ENCODE assay signal across 20 cellular contexts in the genomic region with DNA sequence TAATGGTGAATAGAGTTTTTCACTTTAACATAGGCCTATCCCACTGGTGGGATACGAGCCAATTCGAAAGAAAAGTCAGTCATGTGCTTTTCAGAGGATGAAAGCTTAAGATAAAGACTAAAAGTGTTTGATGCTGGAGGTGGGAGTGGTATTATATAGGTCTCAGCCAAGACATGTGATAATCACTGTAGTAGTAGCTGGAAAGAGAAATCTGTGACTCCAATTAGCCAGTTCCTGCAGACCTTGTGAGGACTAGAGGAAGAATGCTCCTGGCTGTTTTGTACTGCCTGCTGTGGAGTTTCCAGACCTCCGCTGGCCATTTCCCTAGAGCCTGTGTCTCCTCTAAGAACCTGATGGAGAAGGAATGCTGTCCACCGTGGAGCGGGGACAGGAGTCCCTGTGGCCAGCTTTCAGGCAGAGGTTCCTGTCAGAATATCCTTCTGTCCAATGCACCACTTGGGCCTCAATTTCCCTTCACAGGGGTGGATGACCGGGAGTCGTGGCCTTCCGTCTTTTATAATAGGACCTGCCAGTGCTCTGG. TPM values are rescaled to one million over a fixed set of nuclear protein-coding genes. Genes with fewer than 3 reads are reported as not detected.
DNase-seq lines count a peak whose midpoint lies in the region; ATAC-seq and TF ChIP-seq lines count a peak whose summit lies in the region.
"Had no signal": no experiment of that assay in that cellular context is flagged by ENCODE, and none has a peak within 500 bp of the region (broad histone marks: within the 10 kb centered on the region; RNA-seq: fewer than 3 reads in every experiment).

Gene TYR, plus strand, starts transcription at position 185 of the 541 bp plus-strand sequence. Its CDS starts 79 bp downstream, at position 264.

- H2BK5ac ChIP-seq in mesendoderm (ENCODE audit: low read length): no peak within 1 kb of the TSS

- ATAC-seq in Right ventricle myocardium inferior (no peak), GM19328 (IDR thresholded peaks at IDR 0.05; ENCODE audit: unreplicated experiment) (no peak)
- ATAC-seq: HepG2 had no signal

- H3K27me3 ChIP-seq in right atrium auricular region (no peaks in the 10 kb centered on the region), mesendoderm (ENCODE audit: insufficient read depth, low read length, poor library complexity) (no peaks in the 10 kb centered on the region)
- H3K27me3 ChIP-seq: BLaER1 had no signal

- no peaks in the 10 kb centered on the region for H3K4me1 ChIP-seq in right atrium auricular region
- no peaks in the 10 kb centered on the region for H3K4me1 ChIP-seq in mesendoderm (ENCODE audit: control insufficient read depth, low read depth, low read length)
- H3K4me1 ChIP-seq: HAP-1 had no signal

- H4K5ac ChIP-seq in mesendoderm (ENCODE audit: low read length): no peak within 1 kb of the TSS

- H4K8ac ChIP-seq in mesendoderm (ENCODE audit: low read depth, low read length): no peak within 1 kb of the TSS

- H2BK120ac ChIP-seq in mesendoderm (ENCODE audit: low read depth, low read length): no peak within 1 kb of the TSS

- H3K56ac ChIP-seq in mesendoderm (ENCODE audit: low read length): no peak within 1 kb of the TSS

- no peaks in the 10 kb centered on the region for H3K79me2 ChIP-seq in mesendoderm (ENCODE audit: control insufficient read depth, insufficient read depth, low read length)

- no peak within 1 kb of the TSS for H3K23ac ChIP-seq in mesendoderm (ENCODE audit: low read length)

- no peaks in the 10 kb centered on the region for H3K9me3 ChIP-seq in right atrium auricular region
- H3K9me3 ChIP-seq: BLaER1, HAP-1 had no signal

- H3K79me1 ChIP-seq in mesendoderm (ENCODE audit: low read length): no peaks in the 10 kb centered on the region

- H2BK15ac ChIP-seq in mesendoderm (replicated peaks; ENCODE audit: low read depth): no peak within 1 kb of the TSS

- H3K18ac ChIP-seq in mesendoderm (ENCODE audit: low read length): no peak within 1 kb of the TSS

- no peaks in the 10 kb centered on the region for H3K36me3 ChIP-seq in right atrium auricular region
- no peaks in the 10 kb centered on the region for H3K36me3 ChIP-seq in mesendoderm (ENCODE audit: control insufficient read depth, insufficient read depth, low read length)
- H3K36me3 ChIP-seq: BLaER1, HAP-1 had no signal

- intact Hi-C loops in Right ventricle myocardium inferior (cut with DNase I): no loop called here

- H3K4ac ChIP-seq in mesendoderm (ENCODE audit: low read depth, low read length): no peak within 1 kb of the TSS

- H3K27ac ChIP-seq in right atrium auricular region (no peak within 1 kb of the TSS), mesendoderm (ENCODE audit: low read depth, low read length) (no peak within 1 kb of the TSS)
- H3K27ac ChIP-seq: BLaER1 had no signal

- WGBS in mesendoderm (ENCODE audit: extremely low coverage, insufficient coverage, low lambda C conversion rate): no CpG with 5 or more reads among the region's 8 CpGs

- H3K4me2 ChIP-seq in mesendoderm (ENCODE audit: low read length): no peak within 1 kb of the TSS
- H3K4me2 ChIP-seq: BLaER1 had no signal

- peak; percentile 27 for DNase-seq in Right ventricle myocardium inferior (ENCODE audit: missing footprints)
- DNase-seq in right atrium auricular region (ENCODE audit: low spot score): no peak
- peak; percentile 97 for DNase-seq in foreskin melanocyte
- DNase-seq in mesendoderm: peak; percentile 3
- DNase-seq in NCI-H1105 (lab: John Stamatoyannopoulos, UW): no peak
- no peak for DNase-seq in GOT3 (lab: John Stamatoyannopoulos, UW)
- no peak for DNase-seq in anterior cingulate cortex (lab: John Stamatoyannopoulos, UW)
- DNase-seq: 8988T; Calu3; CD4-positive, alpha-beta memory T cell; DMS79 treated with DMSO at 0.1 percent for 48 hours; GF-D8 had no signal

- H3K9ac ChIP-seq in mesendoderm (ENCODE audit: low read length): no peak within 1 kb of the TSS
- H3K9ac ChIP-seq: BLaER1 had no signal

- no peak within 1 kb of the TSS for H3K4me3 ChIP-seq in right atrium auricular region
- no peak within 1 kb of the TSS for H3K4me3 ChIP-seq in mesendoderm (ENCODE audit: low read length)
- H3K4me3 ChIP-seq: BLaER1, HAP-1 had no signal

- no peak within 1 kb of the TSS for H2AK5ac ChIP-seq in mesendoderm (ENCODE audit: low read length)

- no peak for TF ChIP-seq CTCF in right atrium auricular region (IDR thresholded peaks at IDR 0.05)

RNA-seq across cellular contexts. Expression of gene TYR, which starts in this region (rescaled TPM):
- total RNA-seq in Right ventricle myocardium inferior: not detected
- total RNA-seq in right atrium auricular region: not detected
- not detected for polyA plus RNA-seq in mesendoderm (2013, experiment 1 of 2)
- polyA plus RNA-seq in mesendoderm (2013, experiment 2 of 2): not detected
- total RNA-seq: A673; Calu3; CD4-positive, alpha-beta memory T cell; H4; HepG2 had no signal
- polyA plus RNA-seq: AG04450; CD14-positive monocyte; CD4-positive, alpha-beta memory T cell; HepG2 had no signal

Comparison
In these comparisons a context has a peak if more than half of its experiments do, and no peak if none do; other contexts are left out.
1. Peak in DNase-seq in Right ventricle myocardium inferior; RNA of the gene not detected or under 1 TPM.
2. DNase-seq: peak in foreskin melanocyte (single experiment) and mesendoderm (single experiment); none in right atrium auricular region (single experiment), NCI-H1105 (single experiment), GOT3 (single experiment) and anterior cingulate cortex (0 of 58).